ENCODE assay signal across 2 cellular contexts in genomic region chr2:177983183-177983788, GRCh38.
A peak's percentile ranks its signal among the peaks of the same experiment; 100 is the strongest.
TF ChIP-seq lines count a peak whose summit lies in the region.

No MANE protein-coding gene starts in this region.

TF ChIP-seq in IMR-90, 13 proteins besides CTCF, POLR2A, EP300 and RAD21:
- TF ChIP-seq ELK1 (IDR thresholded peaks at IDR 0.05; ENCODE audit: borderline replicate concordance, low read depth, low read length) (no peak), SMC3 (IDR thresholded peaks at IDR 0.05; ENCODE audit: low read depth, low read length) (peak; percentile 68)

TF ChIP-seq in HepG2, 621 proteins besides CTCF, POLR2A, EP300 and RAD21 (continued from another document):
- TF ChIP-seq ZNF574 (CRISPR knock-in tag; IDR thresholded peaks at IDR 0.05) (0 out of 2 replicates have a peak, but pooled peaks have one; percentile 27), HNRNPLL (IDR thresholded peaks at IDR 0.05; ENCODE audit: low read depth, low read length, poor library complexity, severe bottlenecking) (no peak), ZNF83 (CRISPR knock-in tag; IDR thresholded peaks at IDR 0.05; ENCODE audit: borderline replicate concordance) (no peak), ATAD3A (CRISPR knock-in tag; IDR thresholded peaks at IDR 0.05) (no peak), ZNF652 (CRISPR knock-in tag; IDR thresholded peaks at IDR 0.05; ENCODE audit: borderline replicate concordance, low read depth) (no peak), SOX13 (IDR thresholded peaks at IDR 0.05) (no peak), SOX13 (CRISPR knock-in tag; conservative IDR thresholded peaks at IDR 0.05 in 1 of 2, IDR thresholded peaks at IDR 0.05 in 1 of 2) (0 out of 4 replicates have a peak, but pooled peaks of 1 of the 2 experiments have one; percentile 17), STAG1 (CRISPR knock-in tag; IDR thresholded peaks at IDR 0.05) (peak; percentile 71), XRCC5 (optimal IDR thresholded peaks at IDR 0.05; ENCODE audit: low read length) (peak; percentile 47), DBP (CRISPR knock-in tag; IDR thresholded peaks at IDR 0.05; ENCODE audit: not compliant biosample characterization) (no peak), MXI1 (IDR thresholded peaks at IDR 0.05; ENCODE audit: borderline replicate concordance, low read depth, low read length) (no peak)
- TF ChIP-seq, protein P1, sequence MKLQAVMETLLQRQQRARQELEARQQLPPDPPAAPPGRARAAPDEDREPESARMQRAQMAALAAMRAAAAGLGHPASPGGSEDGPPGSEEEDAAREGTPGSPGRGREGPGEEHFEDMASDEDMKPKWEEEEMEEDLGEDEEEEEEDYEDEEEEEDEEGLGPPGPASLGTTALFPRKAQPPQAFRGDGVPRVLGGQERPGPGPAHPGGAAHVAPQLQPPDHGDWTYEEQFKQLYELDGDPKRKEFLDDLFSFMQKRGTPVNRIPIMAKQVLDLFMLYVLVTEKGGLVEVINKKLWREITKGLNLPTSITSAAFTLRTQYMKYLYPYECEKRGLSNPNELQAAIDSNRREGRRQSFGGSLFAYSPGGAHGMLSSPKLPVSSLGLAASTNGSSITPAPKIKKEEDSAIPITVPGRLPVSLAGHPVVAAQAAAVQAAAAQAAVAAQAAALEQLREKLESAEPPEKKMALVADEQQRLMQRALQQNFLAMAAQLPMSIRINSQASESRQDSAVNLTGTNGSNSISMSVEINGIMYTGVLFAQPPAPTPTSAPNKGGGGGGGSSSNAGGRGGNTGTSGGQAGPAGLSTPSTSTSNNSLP (IDR thresholded peaks at IDR 0.05; ENCODE audit: low read depth, low read length) = 0 out of 2 replicates have a peak, but pooled peaks have one; percentile 53
TF ChIP-seq in HepG2: peak in this region for 6.
